1 cellular context compared by ENCODE assay signal in the genomic region with DNA sequence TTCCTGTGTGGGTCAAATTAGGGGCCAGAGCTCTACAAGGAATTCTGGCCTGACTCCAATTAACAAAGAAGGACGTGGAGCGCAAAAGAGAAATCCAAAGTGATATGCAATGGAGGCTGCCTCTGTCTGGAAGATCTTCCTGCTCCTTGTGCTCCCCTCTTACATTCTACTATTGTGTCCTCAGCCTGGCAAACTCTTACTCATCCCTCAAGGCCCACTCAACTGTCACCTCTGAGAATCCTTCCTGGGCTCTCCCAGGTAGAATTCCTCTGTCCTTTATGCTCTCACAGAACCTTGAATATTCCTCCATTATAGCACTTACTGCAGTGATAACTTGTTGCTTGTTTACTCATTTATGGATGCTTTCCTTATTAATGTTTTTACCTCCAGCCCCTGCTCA.
TF ChIP-seq lines count a peak whose summit lies in the region.

No MANE protein-coding gene starts in this region.

TF ChIP-seq in H1, 55 proteins besides CTCF, POLR2A, EP300 and RAD21:
- no peak for TF ChIP-seq ZNF274 (IDR thresholded peaks at IDR 0.05; ENCODE audit: borderline replicate concordance, extremely low read depth, low read length)
- TF ChIP-seq, protein P1, sequence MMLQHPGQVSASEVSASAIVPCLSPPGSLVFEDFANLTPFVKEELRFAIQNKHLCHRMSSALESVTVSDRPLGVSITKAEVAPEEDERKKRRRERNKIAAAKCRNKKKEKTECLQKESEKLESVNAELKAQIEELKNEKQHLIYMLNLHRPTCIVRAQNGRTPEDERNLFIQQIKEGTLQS (IDR thresholded peaks at IDR 0.05; ENCODE audit: insufficient read depth, low read depth, low read length), result no peak
- no peak for TF ChIP-seq SRF (IDR thresholded peaks at IDR 0.05; ENCODE audit: low read depth, low read length)
- TF ChIP-seq CHD2 (IDR thresholded peaks at IDR 0.05; ENCODE audit: low read length), result no peak
- no peak for TF ChIP-seq SIN3A (conservative IDR thresholded peaks at IDR 0.05 in 1 of 2, IDR thresholded peaks at IDR 0.05 in 1 of 2; ENCODE audit: low read depth in 1 of 2, low read length in 2 of 2)
- no peak for TF ChIP-seq CHD1 (IDR thresholded peaks at IDR 0.05; ENCODE audit: low read depth, low read length)
- no peak for TF ChIP-seq FOSL1 (IDR thresholded peaks at IDR 0.05; ENCODE audit: insufficient read depth, low read depth, low read length)
- TF ChIP-seq EZH2 (IDR thresholded peaks at IDR 0.05; ENCODE audit: low read depth, low read length, severe bottlenecking), result no peak
- no peak for TF ChIP-seq GABPA (IDR thresholded peaks at IDR 0.05; ENCODE audit: borderline replicate concordance, insufficient read depth, low read length)
- TF ChIP-seq YY1 (IDR thresholded peaks at IDR 0.05; ENCODE audit: low read depth, low read length), result no peak
- TF ChIP-seq, protein P2, sequence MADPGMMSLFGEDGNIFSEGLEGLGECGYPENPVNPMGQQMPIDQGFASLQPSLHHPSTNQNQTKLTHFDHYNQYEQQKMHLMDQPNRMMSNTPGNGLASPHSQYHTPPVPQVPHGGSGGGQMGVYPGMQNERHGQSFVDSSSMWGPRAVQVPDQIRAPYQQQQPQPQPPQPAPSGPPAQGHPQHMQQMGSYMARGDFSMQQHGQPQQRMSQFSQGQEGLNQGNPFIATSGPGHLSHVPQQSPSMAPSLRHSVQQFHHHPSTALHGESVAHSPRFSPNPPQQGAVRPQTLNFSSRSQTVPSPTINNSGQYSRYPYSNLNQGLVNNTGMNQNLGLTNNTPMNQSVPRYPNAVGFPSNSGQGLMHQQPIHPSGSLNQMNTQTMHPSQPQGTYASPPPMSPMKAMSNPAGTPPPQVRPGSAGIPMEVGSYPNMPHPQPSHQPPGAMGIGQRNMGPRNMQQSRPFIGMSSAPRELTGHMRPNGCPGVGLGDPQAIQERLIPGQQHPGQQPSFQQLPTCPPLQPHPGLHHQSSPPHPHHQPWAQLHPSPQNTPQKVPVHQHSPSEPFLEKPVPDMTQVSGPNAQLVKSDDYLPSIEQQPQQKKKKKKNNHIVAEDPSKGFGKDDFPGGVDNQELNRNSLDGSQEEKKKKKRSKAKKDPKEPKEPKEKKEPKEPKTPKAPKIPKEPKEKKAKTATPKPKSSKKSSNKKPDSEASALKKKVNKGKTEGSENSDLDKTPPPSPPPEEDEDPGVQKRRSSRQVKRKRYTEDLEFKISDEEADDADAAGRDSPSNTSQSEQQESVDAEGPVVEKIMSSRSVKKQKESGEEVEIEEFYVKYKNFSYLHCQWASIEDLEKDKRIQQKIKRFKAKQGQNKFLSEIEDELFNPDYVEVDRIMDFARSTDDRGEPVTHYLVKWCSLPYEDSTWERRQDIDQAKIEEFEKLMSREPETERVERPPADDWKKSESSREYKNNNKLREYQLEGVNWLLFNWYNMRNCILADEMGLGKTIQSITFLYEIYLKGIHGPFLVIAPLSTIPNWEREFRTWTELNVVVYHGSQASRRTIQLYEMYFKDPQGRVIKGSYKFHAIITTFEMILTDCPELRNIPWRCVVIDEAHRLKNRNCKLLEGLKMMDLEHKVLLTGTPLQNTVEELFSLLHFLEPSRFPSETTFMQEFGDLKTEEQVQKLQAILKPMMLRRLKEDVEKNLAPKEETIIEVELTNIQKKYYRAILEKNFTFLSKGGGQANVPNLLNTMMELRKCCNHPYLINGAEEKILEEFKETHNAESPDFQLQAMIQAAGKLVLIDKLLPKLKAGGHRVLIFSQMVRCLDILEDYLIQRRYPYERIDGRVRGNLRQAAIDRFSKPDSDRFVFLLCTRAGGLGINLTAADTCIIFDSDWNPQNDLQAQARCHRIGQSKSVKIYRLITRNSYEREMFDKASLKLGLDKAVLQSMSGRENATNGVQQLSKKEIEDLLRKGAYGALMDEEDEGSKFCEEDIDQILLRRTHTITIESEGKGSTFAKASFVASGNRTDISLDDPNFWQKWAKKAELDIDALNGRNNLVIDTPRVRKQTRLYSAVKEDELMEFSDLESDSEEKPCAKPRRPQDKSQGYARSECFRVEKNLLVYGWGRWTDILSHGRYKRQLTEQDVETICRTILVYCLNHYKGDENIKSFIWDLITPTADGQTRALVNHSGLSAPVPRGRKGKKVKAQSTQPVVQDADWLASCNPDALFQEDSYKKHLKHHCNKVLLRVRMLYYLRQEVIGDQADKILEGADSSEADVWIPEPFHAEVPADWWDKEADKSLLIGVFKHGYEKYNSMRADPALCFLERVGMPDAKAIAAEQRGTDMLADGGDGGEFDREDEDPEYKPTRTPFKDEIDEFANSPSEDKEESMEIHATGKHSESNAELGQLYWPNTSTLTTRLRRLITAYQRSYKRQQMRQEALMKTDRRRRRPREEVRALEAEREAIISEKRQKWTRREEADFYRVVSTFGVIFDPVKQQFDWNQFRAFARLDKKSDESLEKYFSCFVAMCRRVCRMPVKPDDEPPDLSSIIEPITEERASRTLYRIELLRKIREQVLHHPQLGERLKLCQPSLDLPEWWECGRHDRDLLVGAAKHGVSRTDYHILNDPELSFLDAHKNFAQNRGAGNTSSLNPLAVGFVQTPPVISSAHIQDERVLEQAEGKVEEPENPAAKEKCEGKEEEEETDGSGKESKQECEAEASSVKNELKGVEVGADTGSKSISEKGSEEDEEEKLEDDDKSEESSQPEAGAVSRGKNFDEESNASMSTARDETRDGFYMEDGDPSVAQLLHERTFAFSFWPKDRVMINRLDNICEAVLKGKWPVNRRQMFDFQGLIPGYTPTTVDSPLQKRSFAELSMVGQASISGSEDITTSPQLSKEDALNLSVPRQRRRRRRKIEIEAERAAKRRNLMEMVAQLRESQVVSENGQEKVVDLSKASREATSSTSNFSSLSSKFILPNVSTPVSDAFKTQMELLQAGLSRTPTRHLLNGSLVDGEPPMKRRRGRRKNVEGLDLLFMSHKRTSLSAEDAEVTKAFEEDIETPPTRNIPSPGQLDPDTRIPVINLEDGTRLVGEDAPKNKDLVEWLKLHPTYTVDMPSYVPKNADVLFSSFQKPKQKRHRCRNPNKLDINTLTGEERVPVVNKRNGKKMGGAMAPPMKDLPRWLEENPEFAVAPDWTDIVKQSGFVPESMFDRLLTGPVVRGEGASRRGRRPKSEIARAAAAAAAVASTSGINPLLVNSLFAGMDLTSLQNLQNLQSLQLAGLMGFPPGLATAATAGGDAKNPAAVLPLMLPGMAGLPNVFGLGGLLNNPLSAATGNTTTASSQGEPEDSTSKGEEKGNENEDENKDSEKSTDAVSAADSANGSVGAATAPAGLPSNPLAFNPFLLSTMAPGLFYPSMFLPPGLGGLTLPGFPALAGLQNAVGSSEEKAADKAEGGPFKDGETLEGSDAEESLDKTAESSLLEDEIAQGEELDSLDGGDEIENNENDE (IDR thresholded peaks at IDR 0.05; ENCODE audit: insufficient replicate concordance, low read length), result no peak
- no peak for TF ChIP-seq CBX5 (IDR thresholded peaks at IDR 0.05; ENCODE audit: low read depth, low read length)
- TF ChIP-seq CEBPB (IDR thresholded peaks at IDR 0.05; ENCODE audit: low read depth, low read length), result no peak
- TF ChIP-seq NRF1 (IDR thresholded peaks at IDR 0.05; ENCODE audit: low read depth, low read length), result no peak
- TF ChIP-seq BRCA1 (IDR thresholded peaks at IDR 0.05; ENCODE audit: low read depth, low read length), result no peak
- no peak for TF ChIP-seq SP2 (IDR thresholded peaks at IDR 0.05; ENCODE audit: low read length)
- no peak for TF ChIP-seq POU5F1 (IDR thresholded peaks at IDR 0.05; ENCODE audit: low read depth, low read length)
- no peak for TF ChIP-seq HDAC6 (IDR thresholded peaks at IDR 0.05; ENCODE audit: low read depth, low read length)
- no peak for TF ChIP-seq MAFK (IDR thresholded peaks at IDR 0.05; ENCODE audit: low read depth, low read length)
